Comparison of ENCODE assay signal across 16 cellular contexts in genomic region chr11:72422414-72422813, GRCh38.
"Had no signal": no experiment of that assay in that cellular context is flagged by ENCODE, and none has a peak within 500 bp of the region (broad histone marks: within the 10 kb centered on the region; RNA-seq: fewer than 3 reads in every experiment).

No MANE protein-coding gene starts in this region.

- H3K27ac Mint-ChIP-seq: activated CD4-positive, alpha-beta T cell treated with anti-CD3 and anti-CD28 coated beads for 36 hours; activated CD8-positive, alpha-beta T cell treated with anti-CD3 and anti-CD28 coated beads, Interleukin-2, amount 10 ng/mL, durations not matched to agents 7 days and 5 days; activated naive CD8-positive, alpha-beta T cell treated with anti-CD3 and anti-CD28 coated beads, Interleukin-2, amount 50 U/mL, for 24 hours; natural killer cell treated with Interleukin-12 subunit alpha and Interleukin-12 subunit beta and Interleukin-15 and Interleukin-18, amount 100 ng/mL, for 72 hours had no signal

- H3K4me3 Mint-ChIP-seq: activated CD4-positive, alpha-beta T cell treated with anti-CD3 and anti-CD28 coated beads for 36 hours; activated CD8-positive, alpha-beta T cell treated with anti-CD3 and anti-CD28 coated beads, Interleukin-2, amount 10 ng/mL, durations not matched to agents 7 days and 5 days; activated naive CD8-positive, alpha-beta T cell treated with anti-CD3 and anti-CD28 coated beads, Interleukin-2, amount 50 U/mL, for 24 hours; natural killer cell treated with Interleukin-12 subunit alpha and Interleukin-12 subunit beta and Interleukin-15 and Interleukin-18, amount 100 ng/mL, for 72 hours had no signal

- ATAC-seq: activated CD4-positive, alpha-beta T cell treated with anti-CD3 and anti-CD28 coated beads for 36 hours; activated CD8-positive, alpha-beta T cell treated with anti-CD3 and anti-CD28 coated beads, Interleukin-2, amount 10 ng/mL, durations not matched to agents 7 days and 5 days; activated naive CD8-positive, alpha-beta T cell treated with anti-CD3 and anti-CD28 coated beads, Interleukin-2, amount 50 U/mL, for 24 hours; heart right ventricle; natural killer cell treated with Interleukin-12 subunit alpha and Interleukin-12 subunit beta and Interleukin-15 and Interleukin-18, amount 100 ng/mL, for 72 hours; stimulated activated naive CD8-positive, alpha-beta T cell treated with anti-CD3 and anti-CD28 coated beads, Interleukin-15, Interleukin-2, amounts not matched to agents 100 U/mL and 50 U/mL, for 24 hours had no signal

- DNase-seq: activated CD4-positive, alpha-beta T cell treated with anti-CD3 and anti-CD28 coated beads for 36 hours; activated CD8-positive, alpha-beta T cell treated with anti-CD3 and anti-CD28 coated beads, Interleukin-2, amount 10 ng/mL, durations not matched to agents 7 days and 5 days; activated naive CD8-positive, alpha-beta T cell treated with anti-CD3 and anti-CD28 coated beads, Interleukin-2, amount 50 U/mL, for 24 hours; foreskin melanocyte; heart right ventricle; left ventricle myocardium inferior; mesenchymal stem cell; occipital lobe; stimulated activated CD4-positive, alpha-beta T cell treated with anti-CD3 and anti-CD28 coated beads, Interleukin-2, amount 100 ng/mL, for 48 hours; stimulated activated naive CD8-positive, alpha-beta T cell treated with anti-CD3 and anti-CD28 coated beads, Interleukin-15, Interleukin-2, amounts not matched to agents 100 U/mL and 50 U/mL, for 24 hours; T1000; WERI-Rb-1 had no signal

- H3K4me3 ChIP-seq: ascending aorta, esophagus muscularis mucosa, heart right ventricle, left ventricle myocardium inferior, suprapubic skin had no signal

- H3K27me3 Mint-ChIP-seq: activated CD4-positive, alpha-beta T cell treated with anti-CD3 and anti-CD28 coated beads for 36 hours; activated naive CD8-positive, alpha-beta T cell treated with anti-CD3 and anti-CD28 coated beads, Interleukin-2, amount 50 U/mL, for 24 hours; natural killer cell treated with Interleukin-12 subunit alpha and Interleukin-12 subunit beta and Interleukin-15 and Interleukin-18, amount 100 ng/mL, for 72 hours had no signal

- H3K9me3 Mint-ChIP-seq: activated naive CD8-positive, alpha-beta T cell treated with anti-CD3 and anti-CD28 coated beads, Interleukin-2, amount 50 U/mL, for 24 hours; natural killer cell treated with Interleukin-12 subunit alpha and Interleukin-12 subunit beta and Interleukin-15 and Interleukin-18, amount 100 ng/mL, for 72 hours had no signal

- H3K27me3 ChIP-seq: ascending aorta, esophagus muscularis mucosa, heart right ventricle, suprapubic skin had no signal

- H3K4me1 ChIP-seq: ascending aorta had no signal

- H3K9me3 ChIP-seq: ascending aorta, esophagus muscularis mucosa, heart right ventricle, left ventricle myocardium inferior, suprapubic skin had no signal

- H3K27ac ChIP-seq: ascending aorta, esophagus muscularis mucosa, heart right ventricle, left ventricle myocardium inferior, suprapubic skin, WERI-Rb-1 had no signal
